In the genomic region with DNA sequence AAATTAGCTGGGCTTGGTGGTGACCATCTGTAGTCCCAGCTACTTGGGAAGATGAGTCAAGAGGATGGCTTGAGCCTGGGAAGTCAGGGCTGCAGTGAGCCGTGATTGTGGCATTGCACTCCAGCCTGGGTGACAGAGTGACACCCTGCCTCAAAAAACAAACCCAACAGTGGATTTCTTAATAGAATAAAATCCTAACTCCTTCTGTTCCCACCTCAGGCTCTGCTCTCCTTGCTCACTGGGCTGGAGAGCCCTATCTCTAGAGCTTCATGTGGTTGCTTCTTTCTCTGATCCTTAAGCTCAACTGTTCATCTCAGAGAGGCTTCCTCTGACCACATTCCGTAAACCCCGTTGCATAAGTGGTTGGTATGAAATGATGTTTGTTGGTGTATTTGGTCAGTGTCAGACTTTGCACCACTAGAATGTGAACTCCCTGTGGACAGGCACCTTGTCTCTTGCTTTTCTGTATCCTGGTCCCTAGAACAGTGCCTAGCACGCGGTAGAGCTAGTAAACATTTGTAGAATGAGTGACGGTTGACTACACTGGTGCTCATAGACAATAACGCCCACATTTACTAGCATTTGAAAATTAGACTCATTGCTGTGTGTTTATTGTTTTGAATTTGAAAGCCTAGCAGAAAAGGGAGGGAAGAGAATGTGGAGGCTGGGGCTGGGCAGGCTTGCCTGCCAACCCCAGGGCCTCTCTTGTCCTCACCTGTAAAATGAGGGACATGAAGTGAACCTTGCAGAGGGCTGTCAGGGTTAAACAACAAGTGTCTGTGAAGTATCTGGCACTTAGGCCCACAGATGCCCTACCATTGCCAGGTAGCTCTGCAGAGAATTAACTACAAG, we compare ENCODE assay signal across 10 cellular contexts. TPM values are rescaled to one million over a fixed set of nuclear protein-coding genes. Genes with fewer than 3 reads are reported as not detected.
A peak's percentile ranks its signal among the peaks of the same experiment; 100 is the strongest.
DNase-seq lines count a peak whose midpoint lies in the region; ATAC-seq, FAIRE-seq and TF ChIP-seq lines count a peak whose summit lies in the region.
"Had no signal": no experiment of that assay in that cellular context is flagged by ENCODE, and none has a peak within 500 bp of the region (broad histone marks: within the 10 kb centered on the region; RNA-seq: fewer than 3 reads in every experiment).

No MANE protein-coding gene starts in this region.

- no peaks in the 10 kb centered on the region for H3K27me3 Mint-ChIP-seq in activated T-helper 2 cell treated with anti-CD3 and anti-CD28 coated beads, Interferon-gamma antibody, Interleukin-2, Interleukin-4, amounts not matched to agents 10 μg/mL and 5 μg/mL and 100 μg/mL, durations not matched to agents 14 hours and 24 hours and 36 hours (ENCODE audit: low read depth)

- ATAC-seq in GM18517 (IDR thresholded peaks at IDR 0.05; ENCODE audit: unreplicated experiment): no peak
- ATAC-seq in HG03175 (IDR thresholded peaks at IDR 0.05; ENCODE audit: unreplicated experiment): no peak

- no peak overlapping the region for H3K14ac ChIP-seq in mesenchymal stem cell (ENCODE audit: low read length in 2 of 2)

- H3K4me1 Mint-ChIP-seq in activated T-helper 2 cell treated with anti-CD3 and anti-CD28 coated beads, Interferon-gamma antibody, Interleukin-2, Interleukin-4, amounts not matched to agents 10 μg/mL and 5 μg/mL and 100 μg/mL, durations not matched to agents 14 hours and 24 hours and 36 hours (ENCODE audit: low read depth): peaks cover 40% of the 10 kb centered on the region

- peak overlapping the region in 1 of 2 experiments; percentile 46 for H3K23ac ChIP-seq in mesenchymal stem cell (ENCODE audit: low read length in 2 of 2)

- no peak overlapping the region for H3K4me2 ChIP-seq in mesenchymal stem cell (ENCODE audit: low read length, poor library complexity, severe bottlenecking)

- H2AK5ac ChIP-seq in mesenchymal stem cell (ENCODE audit: low read length, severe bottlenecking): no peak overlapping the region

- TF ChIP-seq CTCF in AG04450 (IDR thresholded peaks at IDR 0.05; ENCODE audit: low read depth, low read length): no peak

- H3K9me3 ChIP-seq in AG04450 (ENCODE audit: control insufficient read depth, insufficient read depth, low read length) (no peaks in the 10 kb centered on the region; the same call in 1 of the 2 replicates), mesenchymal stem cell (ENCODE audit: control insufficient read depth, low read length) (no peaks in the 10 kb centered on the region)

- peaks cover 2% of the 10 kb centered on the region for H3K79me1 ChIP-seq in mesenchymal stem cell (replicated peaks; ENCODE audit: low read length, poor library complexity, severe bottlenecking)

- H3K4me1 ChIP-seq in mesenchymal stem cell (ENCODE audit: control insufficient read depth, insufficient read depth, low read depth, low read length): peaks cover 17% of the 10 kb centered on the region

- peak overlapping the region; percentile 23 for H2BK120ac ChIP-seq in mesenchymal stem cell (ENCODE audit: low read depth, low read length)

- WGBS in mesenchymal stem cell: 87% methylated on average over 7 of the region's 7 CpGs

- peaks cover 18% of the 10 kb centered on the region in 2 experiments for H3K36me3 ChIP-seq in mesenchymal stem cell (ENCODE audit: control insufficient read depth in 1 of 2, insufficient read depth in 2 of 2, low read depth in 1 of 2, low read length in 2 of 2)

- CTCF ChIA-PET in AG04450 (lab: Charles Lee): interaction anchor here (0.6 to 1.2 kb wide), 2 partner anchors 9 to 46 kb away, joined by 3 to 4 read pairs; no protein-coding TSS in a partner anchor

- POLR2A ChIA-PET in AG04450 (lab: Yijun Ruan, JAX): no interaction called here

- H3K27ac ChIP-seq in AG04450 (ENCODE audit: low read depth, low read length) (peak overlapping the region; percentile 31), mesenchymal stem cell (ENCODE audit: low read length, poor library complexity, severe bottlenecking) (no peak overlapping the region)

- no peak for DNase-seq in AG04450 (ENCODE audit: low read depth, low spot score)
- peak; percentile 33 for DNase-seq in ELR (ENCODE audit: low read depth)
- no peak for DNase-seq in activated T-helper 2 cell treated with anti-CD3 and anti-CD28 coated beads, Interferon-gamma antibody, Interleukin-2, Interleukin-4, amounts not matched to agents 10 μg/mL and 5 μg/mL and 100 μg/mL, durations not matched to agents 14 hours and 24 hours and 36 hours (ENCODE audit: low spot score)
- peak; percentile 51 for DNase-seq in mesenchymal stem cell
- DNase-seq in cerebellar nuclear complex (lab: John Stamatoyannopoulos, UW): no peak
- DNase-seq in H54 (ENCODE audit: insufficient read length, low spot score): no peak
- DNase-seq: NCI-H2081 treated with DMSO at 0.1 percent for 48 hours had no signal

- peak overlapping the region; percentile 23 for H4K8ac ChIP-seq in mesenchymal stem cell (ENCODE audit: low read length)

- H3K9me3 Mint-ChIP-seq in activated T-helper 2 cell treated with anti-CD3 and anti-CD28 coated beads, Interferon-gamma antibody, Interleukin-2, Interleukin-4, amounts not matched to agents 10 μg/mL and 5 μg/mL and 100 μg/mL, durations not matched to agents 14 hours and 24 hours and 36 hours: no peaks in the 10 kb centered on the region

- peak overlapping the region; percentile 55 for H3K9ac ChIP-seq in mesenchymal stem cell (ENCODE audit: low read length)

- H3K4ac ChIP-seq in mesenchymal stem cell (ENCODE audit: low read depth in 1 of 2, low read length in 2 of 2): no peak overlapping the region

- no peak overlapping the region for H4K91ac ChIP-seq in mesenchymal stem cell (ENCODE audit: low read length)

- no peak overlapping the region for H3K4me3 Mint-ChIP-seq in activated T-helper 2 cell treated with anti-CD3 and anti-CD28 coated beads, Interferon-gamma antibody, Interleukin-2, Interleukin-4, amounts not matched to agents 10 μg/mL and 5 μg/mL and 100 μg/mL, durations not matched to agents 14 hours and 24 hours and 36 hours (ENCODE audit: low read depth)

- H3K27me3 ChIP-seq in AG04450 (ENCODE audit: control insufficient read depth, insufficient read depth, low read length) (no peaks in the 10 kb centered on the region), mesenchymal stem cell (ENCODE audit: control insufficient read depth in 1 of 2, insufficient read depth in 1 of 2, low read length in 2 of 2) (no peaks in the 10 kb centered on the region)

- H3K18ac ChIP-seq in mesenchymal stem cell (ENCODE audit: low read depth in 1 of 2, low read length in 2 of 2): peak overlapping the region in 1 of 2 experiments; percentile 46

- H3K27ac Mint-ChIP-seq in activated T-helper 2 cell treated with anti-CD3 and anti-CD28 coated beads, Interferon-gamma antibody, Interleukin-2, Interleukin-4, amounts not matched to agents 10 μg/mL and 5 μg/mL and 100 μg/mL, durations not matched to agents 14 hours and 24 hours and 36 hours: peak overlapping the region; percentile 14

- no peak overlapping the region for H2BK15ac ChIP-seq in mesenchymal stem cell (ENCODE audit: low read depth, poor library complexity, severe bottlenecking)

- peaks cover 40% of the 10 kb centered on the region for H3K36me3 Mint-ChIP-seq in activated T-helper 2 cell treated with anti-CD3 and anti-CD28 coated beads, Interferon-gamma antibody, Interleukin-2, Interleukin-4, amounts not matched to agents 10 μg/mL and 5 μg/mL and 100 μg/mL, durations not matched to agents 14 hours and 24 hours and 36 hours (ENCODE audit: low read depth)

- H2BK12ac ChIP-seq in mesenchymal stem cell (ENCODE audit: low read length in 2 of 2): no peak overlapping the region

- no peak for FAIRE-seq in H54 (lab: Jason Lieb, UNC)
- FAIRE-seq: GM19239 had no signal

- H2BK5ac ChIP-seq in mesenchymal stem cell (ENCODE audit: low read depth, low read length, poor library complexity, severe bottlenecking): no peak overlapping the region

- H2AFZ ChIP-seq in mesenchymal stem cell (ENCODE audit: low read depth, low read length): no peak overlapping the region

- intact Hi-C loops in activated T-helper 2 cell treated with anti-CD3 and anti-CD28 coated beads, Interferon-gamma antibody, Interleukin-2, Interleukin-4, amounts not matched to agents 10 μg/mL and 5 μg/mL and 100 μg/mL, durations not matched to agents 14 hours and 24 hours and 36 hours (cut with micrococcal nuclease): no loop called here

- H3K4me3 ChIP-seq in AG04450 (ENCODE audit: low read depth, low read length) (no peak overlapping the region), mesenchymal stem cell (ENCODE audit: insufficient read depth in 1 of 2, low read depth in 1 of 2, low read length in 2 of 2) (no peak overlapping the region)

- TF ChIP-seq POLR2A in H54 (IDR thresholded peaks at IDR 0.05; ENCODE audit: low read depth, low read length): no peak

RNA-seq across cellular contexts. Expression of a gene that starts 4.2 kb away (rescaled TPM):
- polyA plus RNA-seq in AG04450 (2011; rRNA removed): 112 and 128 TPM in 2 replicates
- polyA minus RNA-seq in AG04450 (2011; rRNA and poly(A)+ RNA removed): 75.8 and 83.0 TPM in 2 replicates
- total RNA-seq in activated T-helper 2 cell treated with anti-CD3 and anti-CD28 coated beads, Interferon-gamma antibody, Interleukin-2, Interleukin-4, amounts not matched to agents 10 μg/mL and 5 μg/mL and 100 μg/mL, durations not matched to agents 14 hours and 24 hours and 36 hours: 143 and 149 TPM in 2 replicates
- polyA plus RNA-seq in mesenchymal stem cell (2013, experiment 1 of 2): 75.9 TPM
- polyA plus RNA-seq in mesenchymal stem cell (2013, experiment 2 of 2): 76.3 TPM

RNA-seq across cellular contexts. Expression of a gene that starts 34.8 kb away (rescaled TPM):
- polyA plus RNA-seq in AG04450 (2011; rRNA removed): not detected in 2 replicates
- 0.04 TPM in 1 of 2 replicates, not detected in the other for polyA minus RNA-seq in AG04450 (2011; rRNA and poly(A)+ RNA removed)
- total RNA-seq in activated T-helper 2 cell treated with anti-CD3 and anti-CD28 coated beads, Interferon-gamma antibody, Interleukin-2, Interleukin-4, amounts not matched to agents 10 μg/mL and 5 μg/mL and 100 μg/mL, durations not matched to agents 14 hours and 24 hours and 36 hours: 0.37 and 0.52 TPM in 2 replicates
- not detected for polyA plus RNA-seq in mesenchymal stem cell (2013, experiment 1 of 2)
- 0.04 TPM for polyA plus RNA-seq in mesenchymal stem cell (2013, experiment 2 of 2)

Comparison
In these comparisons a context has a peak if more than half of its experiments do, and no peak if none do; other contexts are left out.
1. DNase-seq: peak in ELR (single experiment) and mesenchymal stem cell (single experiment); none in AG04450 (single experiment), activated T-helper 2 cell treated with anti-CD3 and anti-CD28 coated beads, Interferon-gamma antibody, Interleukin-2, Interleukin-4, amounts not matched to agents 10 μg/mL and 5 μg/mL and 100 μg/mL, durations not matched to agents 14 hours and 24 hours and 36 hours (single experiment), cerebellar nuclear complex (0 of 2) and H54 (single experiment).